Comparison of ENCODE assay signal across 8 cellular contexts in genomic region chr19:8506402-8506957, GRCh38. TPM values are rescaled to one million over a fixed set of nuclear protein-coding genes. Genes with fewer than 3 reads are reported as not detected.
A peak's percentile ranks its signal among the peaks of the same experiment; 100 is the strongest.
DNase-seq lines count a peak whose midpoint lies in the region; ATAC-seq and TF ChIP-seq lines count a peak whose summit lies in the region.

No MANE protein-coding gene starts in this region.

- H3K27me3 ChIP-seq in right cardiac atrium (ENCODE audit: control insufficient read depth, insufficient read depth), result no peaks in the 10 kb centered on the region

- peak overlapping the region; percentile 51 for H3K4me3 ChIP-seq in right cardiac atrium (ENCODE audit: low read length)

- TF ChIP-seq CTCF in WTC11 (IDR thresholded peaks at IDR 0.05), result no peak; the same call in 1 of the 2 replicates

- no peak overlapping the region for H3K27ac ChIP-seq in right cardiac atrium (ENCODE audit: low read length)

- no peaks in the 10 kb centered on the region for H3K27me3 Mint-ChIP-seq in activated T-cell treated with anti-CD3 and anti-CD28 coated beads, Interleukin-2, amount 50 U/mL, for 4 hours (ENCODE audit: low read depth)
- peaks cover 4% of the 10 kb centered on the region; the same call in 1 of the 2 replicates for H3K27me3 Mint-ChIP-seq in WTC11 (ENCODE audit: low read depth)
- H3K27me3 Mint-ChIP-seq in stimulated activated naive B cell treated with anti-CD40 and anti-IgM and Interleukin-4, amounts not matched to agents 10 μg/mL and 1 μg/mL and 100 μg/mL, for 72 hours, result peaks cover 8 to 19% of the 10 kb centered on the region in 2 donors

- H3K27ac Mint-ChIP-seq in WTC11, result 0 out of 2 replicates have a peak overlapping the region, but pooled peaks have one; percentile 60
- peak overlapping the region; percentile 83 for H3K27ac Mint-ChIP-seq in stimulated activated naive B cell treated with anti-CD40 and anti-IgM and Interleukin-4, amounts not matched to agents 10 μg/mL and 1 μg/mL and 100 μg/mL, for 72 hours

- no peak for ATAC-seq in activated T-cell treated with anti-CD3 and anti-CD28 coated beads, Interleukin-2, amount 50 U/mL, for 4 hours
- ATAC-seq in WTC11 (peak; percentile 59), right cardiac atrium (peak; percentile 2 to 56)
- no peak for ATAC-seq in stimulated activated naive B cell treated with anti-CD40 and anti-IgM and Interleukin-4, amounts not matched to agents 10 μg/mL and 1 μg/mL and 100 μg/mL, for 72 hours (replicated peaks)

- peaks cover 2% of the 10 kb centered on the region for H3K4me1 ChIP-seq in right cardiac atrium (ENCODE audit: control insufficient read depth, insufficient read depth, low read length)

- intact Hi-C loops in right cardiac atrium (cut with DNase I), result loop anchor here in 2 of 4 donors (5.0 to 10.0 kb wide), 3 partner anchors 92 to 154 kb away; partner anchors contain the start of gene MARCHF2 (in 2 of the 2)

- WGBS in right cardiac atrium, result 17% methylated on average over 18 of the region's 18 CpGs

- CTCF ChIA-PET in WTC11 (lab: Charles Lee), result interaction anchor here (0.6 to 3.1 kb wide), 9 partner anchors 11 to 152 kb away, joined by 3 to 18 read pairs (median 7); partner anchors contain the start of genes MARCHF2 and RAB11B

- H3K36me3 Mint-ChIP-seq in activated T-cell treated with anti-CD3 and anti-CD28 coated beads, Interleukin-2, amount 50 U/mL, for 4 hours (ENCODE audit: insufficient read depth), result no peaks in the 10 kb centered on the region
- no peaks in the 10 kb centered on the region for H3K36me3 Mint-ChIP-seq in WTC11
- H3K36me3 Mint-ChIP-seq in stimulated activated naive B cell treated with anti-CD40 and anti-IgM and Interleukin-4, amounts not matched to agents 10 μg/mL and 1 μg/mL and 100 μg/mL, for 72 hours, result peaks cover 3 to 12% of the 10 kb centered on the region in 2 donors

- peaks cover 9% of the 10 kb centered on the region for H3K4me1 Mint-ChIP-seq in activated T-cell treated with anti-CD3 and anti-CD28 coated beads, Interleukin-2, amount 50 U/mL, for 4 hours (ENCODE audit: low read depth)
- peaks cover 4% of the 10 kb centered on the region; the same call in 1 of the 2 replicates for H3K4me1 Mint-ChIP-seq in WTC11
- H3K4me1 Mint-ChIP-seq in stimulated activated naive B cell treated with anti-CD40 and anti-IgM and Interleukin-4, amounts not matched to agents 10 μg/mL and 1 μg/mL and 100 μg/mL, for 72 hours, result peaks cover 10 to 25% of the 10 kb centered on the region in 2 donors

- POLR2A ChIA-PET in WTC11 (lab: Charles Lee), result interaction anchor here (1.0 to 1.1 kb wide), 2 partner anchors 8 to 17 kb away, joined by 3 read pairs; partner anchors contain the start of gene ZNF414

- H3K9me3 Mint-ChIP-seq in activated T-cell treated with anti-CD3 and anti-CD28 coated beads, Interleukin-2, amount 50 U/mL, for 4 hours, result no peaks in the 10 kb centered on the region
- no peaks in the 10 kb centered on the region for H3K9me3 Mint-ChIP-seq in WTC11
- no peaks in the 10 kb centered on the region for H3K9me3 Mint-ChIP-seq in stimulated activated naive B cell treated with anti-CD40 and anti-IgM and Interleukin-4, amounts not matched to agents 10 μg/mL and 1 μg/mL and 100 μg/mL, for 72 hours

- no peaks in the 10 kb centered on the region for H3K9me3 ChIP-seq in right cardiac atrium (ENCODE audit: control insufficient read depth, low read length)

- peak overlapping the region; percentile 88 for H3K4me3 Mint-ChIP-seq in activated T-cell treated with anti-CD3 and anti-CD28 coated beads, Interleukin-2, amount 50 U/mL, for 4 hours
- H3K4me3 Mint-ChIP-seq in WTC11, result peak overlapping the region; percentile 84
- peak overlapping the region; percentile 86 to 98 for H3K4me3 Mint-ChIP-seq in stimulated activated naive B cell treated with anti-CD40 and anti-IgM and Interleukin-4, amounts not matched to agents 10 μg/mL and 1 μg/mL and 100 μg/mL, for 72 hours

- DNase-seq in activated T-cell treated with anti-CD3 and anti-CD28 coated beads, Interleukin-2, amount 50 U/mL, for 4 hours, result no peak
- DNase-seq in activated T-cell treated with anti-CD3 and anti-CD28 coated beads, Interleukin-2, amount 50 U/mL, for 1 hour, result no peak
- DNase-seq in WTC11 (ENCODE audit: low spot score) (peak; percentile 48), right cardiac atrium (peak in 1 of 3 donors; percentile 31), NCI-H128 (lab: John Stamatoyannopoulos, UW; ENCODE audit: unreplicated experiment) (no peak), KG1 (lab: John Stamatoyannopoulos, UW) (no peak)
- DNase-seq in stimulated activated naive B cell treated with anti-CD40 and anti-IgM and Interleukin-4, amounts not matched to agents 10 μg/mL and 1 μg/mL and 100 μg/mL, for 72 hours, result no peak
- DNase-seq in activated CD8-positive, alpha-beta memory T cell treated with anti-CD3 and anti-CD28 coated beads for 24 hours, result no peak

TF ChIP-seq in WTC11, 78 proteins besides CTCF, POLR2A, EP300 and RAD21 (continues in another document):
- TF ChIP-seq PRDM15 (CRISPR knock-in tag; IDR thresholded peaks at IDR 0.05), result no peak
- TF ChIP-seq ATF6 (CRISPR knock-in tag; IDR thresholded peaks at IDR 0.05), result no peak
- TF ChIP-seq ATF2 (CRISPR knock-in tag; IDR thresholded peaks at IDR 0.05; ENCODE audit: borderline replicate concordance, low read depth), result no peak
- TF ChIP-seq SP1 (CRISPR knock-in tag; conservative IDR thresholded peaks at IDR 0.05), result no peak
- no peak for TF ChIP-seq MLX (CRISPR knock-in tag; IDR thresholded peaks at IDR 0.05)

RNA-seq across cellular contexts. Expression of gene PRAM1, which starts 4.0 kb away (rescaled TPM):
- under 1 TPM in 1 of 3 donors, not detected in 2; 0.13 TPM for total RNA-seq in activated T-cell treated with anti-CD3 and anti-CD28 coated beads, Interleukin-2, amount 50 U/mL, for 4 hours
- total RNA-seq in WTC11 (2021), result 0.46 to 1.1 TPM (median 0.66 TPM) in 3 replicates
- total RNA-seq in right cardiac atrium, result 1 to 10 TPM in 2 of 4 donors, under 1 TPM in 2; 0.31 to 3.1 (median 0.99) TPM
- polyA plus RNA-seq in right cardiac atrium, result 0.61 TPM

RNA-seq across cellular contexts. Expression of gene ZNF414, which starts 7.5 kb away (rescaled TPM):
- 10 to 100 TPM; 27.8 to 31.2 (median 29.4) TPM for total RNA-seq in activated T-cell treated with anti-CD3 and anti-CD28 coated beads, Interleukin-2, amount 50 U/mL, for 4 hours
- total RNA-seq in WTC11 (2021) (38.2 to 47.4 TPM (median 46.1 TPM) in 3 replicates), right cardiac atrium (10 to 100 TPM; 13.4 to 16.4 (median 16.1) TPM)
- polyA plus RNA-seq in right cardiac atrium, result 19.3 TPM

Comparison
In these comparisons a context has a peak if more than half of its experiments do, and no peak if none do; other contexts are left out.
1. ATAC-seq: peak in WTC11 (single experiment) and right cardiac atrium (2 of 2); none in activated T-cell treated with anti-CD3 and anti-CD28 coated beads, Interleukin-2, amount 50 U/mL, for 4 hours (0 of 2) and stimulated activated naive B cell treated with anti-CD40 and anti-IgM and Interleukin-4, amounts not matched to agents 10 μg/mL and 1 μg/mL and 100 μg/mL, for 72 hours (0 of 2).
2. Peak in every context shown above with its lines, with median percentiles within 50 percentile points of each other: H3K4me3 Mint-ChIP-seq.